ENCODE assay signal across 7 cellular contexts in genomic region chr10:26606389-26606877, GRCh38.
DNase-seq lines count a peak whose midpoint lies in the region; ATAC-seq and TF ChIP-seq lines count a peak whose summit lies in the region.
"Not testable (repeated sequence)": the region's sequence is repeated elsewhere in the genome, so short reads cannot be mapped to it uniquely, and the experiment has no call there.

No MANE protein-coding gene starts in this region.

- not testable (repeated sequence) for H3K4me2 ChIP-seq in OCI-LY3 (ENCODE audit: low read length)

- not testable (repeated sequence) for H3K9ac ChIP-seq in OCI-LY3 (ENCODE audit: low read length); adipocyte (ENCODE audit: low read length)

- H2AFZ ChIP-seq in OCI-LY3 (ENCODE audit: low read depth, low read length) = not testable (repeated sequence)

- not testable (repeated sequence) for H3K79me2 ChIP-seq in OCI-LY3 (ENCODE audit: low read length)

- not testable (repeated sequence) for H3K27ac ChIP-seq in OCI-LY3 (ENCODE audit: low read length)

- ATAC-seq in GM21515 (IDR thresholded peaks at IDR 0.05; ENCODE audit: unreplicated experiment) (peak; percentile 75), mucosa of descending colon (peak; percentile 68)

- TF ChIP-seq CTCF in OCI-LY3 (IDR thresholded peaks at IDR 0.05; ENCODE audit: low read depth, low read length) (peak; percentile 39), fibroblast of pulmonary artery (IDR thresholded peaks at IDR 0.05; ENCODE audit: low read length, missing control alignments) (peak; percentile 51)
- TF ChIP-seq CTCF in mucosa of descending colon (IDR thresholded peaks at IDR 0.05) = not testable (repeated sequence)

- H3K27me3 ChIP-seq in OCI-LY3 (ENCODE audit: low read depth, low read length); adipocyte (replicated peaks; ENCODE audit: control insufficient read depth, insufficient read depth, low read length): not testable (repeated sequence)

- peak; percentile 3 for DNase-seq in GM04504 (ENCODE audit: low read depth)
- peak; percentile 54 for DNase-seq in HT-29 (ENCODE audit: low spot score)
- peak; percentile 39 for DNase-seq in adipocyte (ENCODE audit: low read depth)
- peak; percentile 28 for DNase-seq in fibroblast of pulmonary artery (ENCODE audit: low read depth)
- DNase-seq in mucosa of descending colon = peak in 1 of 3 donors; percentile 6

- not testable (repeated sequence) for H3K4me3 ChIP-seq in OCI-LY3 (ENCODE audit: low read length); adipocyte (ENCODE audit: low read length); fibroblast of pulmonary artery (replicated peaks; ENCODE audit: low read depth, low read length); mucosa of descending colon

- intact Hi-C loops in mucosa of descending colon (cut with DNase I, micrococcal nuclease) = not testable (repeated sequence)

- not testable (repeated sequence) for H3K4me1 ChIP-seq in OCI-LY3 (ENCODE audit: low read length); adipocyte (ENCODE audit: control insufficient read depth, insufficient read depth, low read length); mucosa of descending colon (ENCODE audit: low read depth)

- not testable (repeated sequence) for H3K9me3 ChIP-seq in OCI-LY3 (ENCODE audit: insufficient read depth, low read length); adipocyte (ENCODE audit: control insufficient read depth, low read length); mucosa of descending colon

- H4K20me1 ChIP-seq in OCI-LY3 (ENCODE audit: insufficient read depth, low read length) = not testable (repeated sequence)

- H3K36me3 ChIP-seq in OCI-LY3 (replicated peaks; ENCODE audit: low read depth, low read length); adipocyte (ENCODE audit: control insufficient read depth, insufficient read depth, low read length, severe bottlenecking); mucosa of descending colon (ENCODE audit: low read depth): not testable (repeated sequence)
